In the genomic region with DNA sequence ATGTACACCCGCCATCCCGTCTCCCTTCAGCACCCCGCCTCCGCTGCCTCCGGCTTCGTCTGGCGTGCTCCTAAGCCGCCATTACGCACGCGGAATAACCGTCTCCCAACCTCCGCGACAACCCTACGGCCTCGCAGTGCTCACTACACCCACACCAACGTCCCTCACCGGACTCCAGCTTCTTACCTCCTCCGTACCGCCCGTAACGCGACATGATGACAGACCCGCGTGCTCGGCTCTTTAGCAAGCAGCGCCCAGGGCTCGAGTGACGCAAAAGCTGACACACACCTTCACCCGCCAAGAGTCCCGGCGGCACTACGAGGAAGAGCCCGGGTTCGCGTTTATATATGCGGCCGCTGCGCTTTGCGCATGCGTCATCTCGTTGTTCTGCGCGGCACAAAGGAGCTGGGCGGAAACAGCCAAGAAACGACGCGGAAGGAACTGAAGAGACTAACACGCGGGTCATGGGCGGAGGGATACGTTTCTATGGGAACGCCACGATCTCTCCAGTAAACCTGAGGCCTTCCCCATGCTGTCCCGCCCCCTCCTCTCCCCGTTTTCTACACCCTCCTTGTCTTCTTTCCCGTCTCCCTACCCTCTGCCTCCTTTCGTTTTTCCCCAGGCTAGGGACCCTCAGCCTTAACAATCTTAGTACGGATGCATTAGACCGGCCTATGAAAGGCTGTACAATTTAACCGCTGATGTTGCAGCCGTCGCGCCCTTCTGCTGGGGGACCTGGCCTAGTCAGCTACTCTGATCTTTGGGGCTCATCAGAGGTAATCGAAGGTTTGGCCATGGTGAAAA, we compare ENCODE assay signal across 8 cellular contexts. TPM values are rescaled to one million over a fixed set of nuclear protein-coding genes. Genes with fewer than 3 reads are reported as not detected.
A peak's percentile ranks its signal among the peaks of the same experiment; 100 is the strongest.
DNase-seq lines count a peak whose midpoint lies in the region; ATAC-seq, FAIRE-seq and TF ChIP-seq lines count a peak whose summit lies in the region.

A gene (minus strand): TSS at position 319 of the 804 bp plus-strand sequence. CDS start 105 bp downstream, at position 214.

- H3K9me3 Mint-ChIP-seq in activated T-cell treated with anti-CD3 and anti-CD28 coated beads, Interleukin-2, amount 50 U/mL, for 72 hours: no peaks in the 10 kb centered on the region

- intact Hi-C loops in esophagus muscularis mucosa (cut with DNase I): no loop called here

- H3K27me3 Mint-ChIP-seq in activated T-cell treated with anti-CD3 and anti-CD28 coated beads, Interleukin-2, amount 50 U/mL, for 72 hours (ENCODE audit: low read depth): no peaks in the 10 kb centered on the region

- H3K9me3 ChIP-seq in KOPT-K1 (ENCODE audit: insufficient read depth, low read length, poor library complexity, severe bottlenecking) (no peaks in the 10 kb centered on the region), esophagus muscularis mucosa (no peaks in the 10 kb centered on the region), muscle layer of duodenum (ENCODE audit: control insufficient read depth in 1 of 2, low read length in 2 of 2) (no peaks in the 10 kb centered on the region)

- H3K36me3 ChIP-seq in KOPT-K1 (ENCODE audit: insufficient read depth, low read length): peaks cover 41% of the 10 kb centered on the region
- peaks cover 26 to 33% (median 31%) of the 10 kb centered on the region in 4 donors for H3K36me3 ChIP-seq in esophagus muscularis mucosa
- H3K36me3 ChIP-seq in muscle layer of duodenum (ENCODE audit: control insufficient read depth in 1 of 2, insufficient read depth in 2 of 2, low read length in 2 of 2): peaks cover 26 to 30% of the 10 kb centered on the region in 2 donors

- H3K4me1 ChIP-seq in esophagus muscularis mucosa (peaks cover 41 to 48% (median 44%) of the 10 kb centered on the region in 4 donors), muscle layer of duodenum (ENCODE audit: control insufficient read depth in 1 of 2, insufficient read depth in 2 of 2, low read length in 2 of 2) (peaks cover 12 to 34% of the 10 kb centered on the region in 2 donors)

- DNase-seq in DMS53 treated with DMSO at 0.1 percent for 48 hours (lab: John Stamatoyannopoulos, UW; ENCODE audit: unreplicated experiment): peak; percentile 92
- DNase-seq in RCC 7860 (ENCODE audit: low spot score): peak; percentile 97
- peak; percentile 95 to 98 for DNase-seq in activated T-cell treated with anti-CD3 and anti-CD28 coated beads, Interleukin-2, amount 50 U/mL, for 72 hours
- peak; percentile 100 for DNase-seq in esophagus muscularis mucosa (ENCODE audit: extremely low spot score)
- peak; percentile 94 to 95 for DNase-seq in stimulated activated CD8-positive, alpha-beta memory T cell treated with anti-CD3 and anti-CD28 coated beads, Interleukin-7, amount 100 ng/mL, for 4 hours (ENCODE audit: low read depth in 2 of 2)

- TF ChIP-seq CTCF in esophagus muscularis mucosa (IDR thresholded peaks at IDR 0.05): peak in 1 of 3 experiments; percentile 28

- 2% methylated on average over 54 of the region's 65 CpGs for WGBS in esophagus muscularis mucosa

- TF ChIP-seq POLR2A in esophagus muscularis mucosa (IDR thresholded peaks at IDR 0.05; ENCODE audit: low read depth): peak; percentile 100

- H3K27me3 ChIP-seq in esophagus muscularis mucosa (no peaks in the 10 kb centered on the region), muscle layer of duodenum (ENCODE audit: low read depth, low read length) (no peaks in the 10 kb centered on the region)

- peak within 1 kb of the TSS; percentile 93 for H3K27ac ChIP-seq in KOPT-K1 (ENCODE audit: low read depth, low read length, poor library complexity, severe bottlenecking)
- H3K27ac ChIP-seq in esophagus muscularis mucosa (replicated peaks in 1 of 4): peak within 1 kb of the TSS; percentile 96 to 99 (median 98)
- peak within 1 kb of the TSS; percentile 99 for H3K27ac ChIP-seq in muscle layer of duodenum (ENCODE audit: low read length)

- no peak for TF ChIP-seq EP300 in esophagus muscularis mucosa (IDR thresholded peaks at IDR 0.05)

- H3K4me3 Mint-ChIP-seq in activated T-cell treated with anti-CD3 and anti-CD28 coated beads, Interleukin-2, amount 50 U/mL, for 72 hours: peak within 1 kb of the TSS; percentile 94 to 97

- ATAC-seq in GM21737 (IDR thresholded peaks at IDR 0.05; ENCODE audit: unreplicated experiment): peak; percentile 79
- peak; percentile 80 for ATAC-seq in activated T-cell treated with anti-CD3 and anti-CD28 coated beads, Interleukin-2, amount 50 U/mL, for 72 hours (replicated peaks in 1 of 2)

- H3K36me3 Mint-ChIP-seq in activated T-cell treated with anti-CD3 and anti-CD28 coated beads, Interleukin-2, amount 50 U/mL, for 72 hours (ENCODE audit: insufficient read depth in 2 of 2): peaks cover 34 to 45% of the 10 kb centered on the region in 2 donors

- FAIRE-seq in RCC 7860 (lab: Jason Lieb, UNC): peak; percentile 85

- peak within 1 kb of the TSS; percentile 77 to 91 (median 84) for H3K4me3 ChIP-seq in esophagus muscularis mucosa
- H3K4me3 ChIP-seq in muscle layer of duodenum (ENCODE audit: low read depth in 1 of 2, low read length in 2 of 2): peak within 1 kb of the TSS; percentile 84 to 97

- peaks cover 60% of the 10 kb centered on the region for H3K4me1 Mint-ChIP-seq in activated T-cell treated with anti-CD3 and anti-CD28 coated beads, Interleukin-2, amount 50 U/mL, for 72 hours (ENCODE audit: low read depth)

- H3K27ac Mint-ChIP-seq in activated T-cell treated with anti-CD3 and anti-CD28 coated beads, Interleukin-2, amount 50 U/mL, for 72 hours: peak within 1 kb of the TSS; percentile 98

RNA-seq across cellular contexts. Expression of the gene that starts here (rescaled TPM):
- 100 to 1,000 TPM; 258 to 264 TPM for total RNA-seq in activated T-cell treated with anti-CD3 and anti-CD28 coated beads, Interleukin-2, amount 50 U/mL, for 72 hours
- 100 to 1,000 TPM in 1 of 4 donors, 10 to 100 TPM in 3; 41.4 to 100 (median 56.8) TPM for total RNA-seq in esophagus muscularis mucosa

Comparison
In these comparisons a context has a peak if more than half of its experiments do, and no peak if none do; other contexts are left out.
1. Peak in every context shown above with its lines: DNase-seq, ATAC-seq, H3K4me3 ChIP-seq and H3K27ac ChIP-seq.